Comparison of ENCODE assay signal across 28 cellular contexts in the genomic region with DNA sequence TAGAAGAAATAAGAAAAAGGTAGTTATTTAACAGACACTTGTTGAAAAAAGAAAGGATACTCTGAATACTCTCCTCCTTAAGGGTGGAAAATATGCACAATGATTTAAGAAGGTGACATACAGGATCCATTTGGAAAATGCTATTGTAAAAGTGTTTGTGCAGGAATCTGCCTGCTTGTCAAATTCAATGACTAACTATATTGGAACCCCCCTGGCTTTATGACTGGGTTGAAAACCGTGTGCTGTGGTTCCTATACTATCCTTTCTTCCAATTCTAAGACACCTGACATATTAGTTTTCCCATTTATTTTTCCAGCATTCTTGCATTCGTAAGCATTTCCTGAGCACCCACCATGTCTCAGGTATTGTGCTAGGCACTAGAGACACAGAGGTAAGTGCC.
"Had no signal": no experiment of that assay in that cellular context is flagged by ENCODE, and none has a peak within 500 bp of the region (broad histone marks: within the 10 kb centered on the region; RNA-seq: fewer than 3 reads in every experiment).

No MANE protein-coding gene starts in this region.

- H3K4me2 ChIP-seq: PC-9 had no signal

- ATAC-seq: activated naive CD4-positive, alpha-beta T cell treated with anti-CD3 and anti-CD28 coated beads, Interleukin-2, amount 50 U/mL, for 72 hours; Right ventricle myocardium inferior; SK-N-SH treated with all-trans-retinoic acid at 6 μM for 48 hours; T-cell; T-helper 17 cell had no signal

- H3K36me3 ChIP-seq: WERI-Rb-1 had no signal

- FAIRE-seq: colon, RCC 7860 had no signal

- DNase-seq: activated CD4-positive, alpha-beta memory T cell treated with anti-CD3 and anti-CD28 coated beads, Interleukin-2, amount 10 ng/mL, durations not matched to agents 7 days and 5 days; activated CD4-positive, alpha-beta T cell treated with anti-CD3 and anti-CD28 coated beads for 1 hour; activated CD4-positive, alpha-beta T cell treated with anti-CD3 and anti-CD28 coated beads for 48 hours; activated CD4-positive, CD25-positive, alpha-beta regulatory T cell; activated CD8-positive, alpha-beta memory T cell treated with anti-CD3 and anti-CD28 coated beads for 24 hours; activated gamma-delta T cell treated with Interleukin-2 at 50 U/mL for 16 hours; activated naive CD4-positive, alpha-beta T cell treated with anti-CD3 and anti-CD28 coated beads for 36 hours; activated T-cell treated with anti-CD3 and anti-CD28 coated beads, Interleukin-2, amount 50 U/mL, for 24 hours; central memory CD4-positive, alpha-beta T cell; NCI-H1105; NCI-H1417 treated with DMSO at 0.1 percent for 48 hours; NCI-H1694; NCI-H1930; NCI-H2081 treated with DMSO at 0.1 percent for 48 hours; NCI-H226; NCI-H524 treated with DMSO at 0.1 percent for 48 hours; NK-92 treated with Interleukin-12 subunit alpha and Interleukin-12 subunit beta, amount 100 ng/mL, for 24 hours; PC-9; SIG-M5; T-cell; T-helper 17 cell; WERI-Rb-1 had no signal

- H3K27ac ChIP-seq: PC-9, RWPE1, WERI-Rb-1 had no signal

- H3K4me3 ChIP-seq: PC-9 had no signal
